ENCODE assay signal across 15 cellular contexts in the genomic region with DNA sequence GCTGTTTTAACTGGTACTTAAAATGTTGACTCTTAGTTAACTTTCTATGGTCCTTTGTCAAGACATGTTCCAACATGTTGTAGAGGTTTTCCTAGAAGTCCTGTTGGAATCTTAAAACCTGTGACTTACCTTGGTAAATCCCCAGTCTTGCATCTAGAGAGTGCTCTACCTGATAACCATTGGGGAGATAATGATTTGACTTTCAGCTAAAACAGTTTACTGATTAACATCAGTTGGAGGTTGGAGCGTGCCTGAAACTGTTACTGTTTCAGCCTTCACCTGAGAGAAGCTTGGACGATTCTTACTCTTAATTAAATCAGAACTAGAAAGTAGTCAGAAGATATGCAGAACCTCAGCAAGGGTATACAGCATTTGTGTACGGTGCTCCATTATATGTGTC. TPM values are rescaled to one million over a fixed set of nuclear protein-coding genes. Genes with fewer than 3 reads are reported as not detected.
DNase-seq lines count a peak whose midpoint lies in the region; ATAC-seq, FAIRE-seq and TF ChIP-seq lines count a peak whose summit lies in the region.
"Had no signal": no experiment of that assay in that cellular context is flagged by ENCODE, and none has a peak within 500 bp of the region (broad histone marks: within the 10 kb centered on the region; RNA-seq: fewer than 3 reads in every experiment).

No MANE protein-coding gene starts in this region.

- H4K20me1 ChIP-seq in OCI-LY1 (ENCODE audit: insufficient read depth, low read length) = no peaks in the 10 kb centered on the region
- peaks cover 5% of the 10 kb centered on the region for H4K20me1 ChIP-seq in keratinocyte (ENCODE audit: control insufficient read depth, extremely low read depth, insufficient read depth, low read length)

- peak; percentile 41 for ATAC-seq in GM19467 (IDR thresholded peaks at IDR 0.05; ENCODE audit: unreplicated experiment)
- ATAC-seq: body of pancreas, HCT116 had no signal

- H3K4me2 ChIP-seq in OCI-LY1 (ENCODE audit: low read length) (no peak overlapping the region), keratinocyte (ENCODE audit: control insufficient read depth, extremely low read depth, insufficient read depth, low read depth, low read length) (peak overlapping the region; percentile 11)

- H3K4me1 ChIP-seq in OCI-LY1 (ENCODE audit: insufficient read depth, low read length, severe bottlenecking) = peaks cover 69% of the 10 kb centered on the region
- peaks cover 28% of the 10 kb centered on the region for H3K4me1 ChIP-seq in keratinocyte (ENCODE audit: control insufficient read depth, extremely low read depth, insufficient read depth, low read length)

- peaks cover 13% of the 10 kb centered on the region for H3F3A ChIP-seq in OCI-LY1 (ENCODE audit: insufficient read depth, low read length)

- no peaks in the 10 kb centered on the region for H3K27me3 ChIP-seq in OCI-LY1 (ENCODE audit: insufficient read depth, low read length)
- no peaks in the 10 kb centered on the region for H3K27me3 ChIP-seq in keratinocyte (ENCODE audit: control insufficient read depth, extremely low read depth, insufficient read depth, low read length)
- H3K27me3 ChIP-seq: body of pancreas, transverse colon had no signal

- dilution Hi-C loops in keratinocyte (cut with MboI; ENCODE audit: extremely low pct_ligation_motif_present, low sequenced_read_pairs) = no loop called here

- TF ChIP-seq CTCF in OCI-LY1 (IDR thresholded peaks at IDR 0.05; ENCODE audit: low read length) (no peak), keratinocyte (optimal IDR thresholded peaks at IDR 0.05 in 1 of 3, IDR thresholded peaks at IDR 0.05 in 1 of 3, conservative IDR thresholded peaks at IDR 0.05 in 1 of 3; ENCODE audit: extremely low read depth in 1 of 3, insufficient read depth in 2 of 3, low read length in 3 of 3) (peak in 1 of 3 experiments; percentile 13)

- H3K9me2 ChIP-seq in OCI-LY1 (ENCODE audit: low read depth, low read length) = no peaks in the 10 kb centered on the region

- no peak overlapping the region for H3K9ac ChIP-seq in OCI-LY1 (ENCODE audit: low read length)
- H3K9ac ChIP-seq in keratinocyte (ENCODE audit: control insufficient read depth, extremely low read depth, insufficient read depth, low read length) = no peak overlapping the region

- DNase-seq in DMS79 treated with DMSO at 0.1 percent for 48 hours (lab: John Stamatoyannopoulos, UW) = peak; percentile 81
- DNase-seq in keratinocyte (ENCODE audit: low read depth, low spot score) = no peak
- DNase-seq in cerebellar nuclear complex (lab: John Stamatoyannopoulos, UW) = no peak
- no peak for DNase-seq in NCI-H2171 (lab: John Stamatoyannopoulos, UW)
- DNase-seq in NCI-H748 (lab: John Stamatoyannopoulos, UW; ENCODE audit: unreplicated experiment) = no peak
- DNase-seq in NCI-H1436 treated with DMSO at 0.1 percent for 48 hours (lab: John Stamatoyannopoulos, UW) = no peak
- DNase-seq: activated CD4-positive, alpha-beta T cell treated with anti-CD3 and anti-CD28 coated beads for 4 hours; body of pancreas; left ventricle myocardium inferior; NCI-H2081; SHP77 treated with DMSO at 0.1 percent for 48 hours; transverse colon had no signal

- peaks cover 8% of the 10 kb centered on the region; the same call in 1 of the 2 replicates for H3K9me3 ChIP-seq in OCI-LY1 (ENCODE audit: low read length)
- peaks cover 5% of the 10 kb centered on the region for H3K9me3 ChIP-seq in keratinocyte (ENCODE audit: control insufficient read depth, low read depth, low read length)
- H3K9me3 ChIP-seq: body of pancreas, transverse colon had no signal

- H3K36me3 ChIP-seq in OCI-LY1 (ENCODE audit: insufficient read depth, low read length) (peaks cover 77% of the 10 kb centered on the region), keratinocyte (ENCODE audit: control insufficient read depth in 2 of 2, extremely low read depth in 1 of 2, insufficient read depth in 2 of 2, low read length in 2 of 2) (peaks cover 15 to 28% of the 10 kb centered on the region in 2 experiments)

- H3K27ac ChIP-seq in OCI-LY1 (ENCODE audit: low read depth, low read length, poor library complexity, severe bottlenecking) = peak overlapping the region; percentile 97
- peak overlapping the region; percentile 39 for H3K27ac ChIP-seq in keratinocyte (ENCODE audit: control insufficient read depth, insufficient read depth, low read length)
- H3K27ac ChIP-seq: body of pancreas, left ventricle myocardium inferior, transverse colon had no signal

- H3K4me3 ChIP-seq in OCI-LY1 (ENCODE audit: low read depth, low read length, poor library complexity, severe bottlenecking) = no peak overlapping the region
- no peak overlapping the region for H3K4me3 ChIP-seq in keratinocyte (ENCODE audit: control insufficient read depth in 2 of 3, extremely low read depth in 1 of 3, insufficient read depth in 2 of 3, low read depth in 1 of 3, low read length in 3 of 3)
- H3K4me3 ChIP-seq: body of pancreas, left ventricle myocardium inferior, transverse colon had no signal

- FAIRE-seq in keratinocyte (lab: Jason Lieb, UNC) = no peak

- H2AFZ ChIP-seq in OCI-LY1 (ENCODE audit: low read length) (no peak overlapping the region), keratinocyte (ENCODE audit: control insufficient read depth, low read length) (no peak overlapping the region)

- no peaks in the 10 kb centered on the region for H3K9me1 ChIP-seq in keratinocyte (ENCODE audit: control insufficient read depth, extremely low read depth, insufficient read depth, low read length)

- H3K79me2 ChIP-seq in OCI-LY1 (ENCODE audit: insufficient read depth, low read length) = peaks cover 38% of the 10 kb centered on the region
- peaks cover 36% of the 10 kb centered on the region for H3K79me2 ChIP-seq in keratinocyte (ENCODE audit: control insufficient read depth, insufficient read depth, low read length)

RNA-seq across cellular contexts. Expression of a gene that starts 8.8 kb away (rescaled TPM):
- 6.8 to 17.8 TPM (median 8.6 TPM) in 3 replicates for polyA plus RNA-seq in keratinocyte
- 36.9 TPM for polyA plus RNA-seq in keratinocyte (2011; ENCODE audit: low read depth)
- 1.9 and 3.5 TPM in 2 replicates for polyA plus RNA-seq in keratinocyte (2011; cell fraction: cytosol; rRNA removed)
- polyA plus RNA-seq in keratinocyte (2011; cell fraction: nucleus; rRNA removed) = 26.4 and 30.8 TPM in 2 replicates
- 4.5 and 12.7 TPM in 2 replicates for polyA plus RNA-seq in keratinocyte (2012; ENCODE audit: low replicate concordance)
- polyA minus RNA-seq in keratinocyte = 20.8 to 68.3 TPM (median 32.4 TPM) in 3 replicates
- 4.8 TPM for polyA minus RNA-seq in keratinocyte (2011; cell fraction: cytosol; rRNA and poly(A)+ RNA removed)
- polyA minus RNA-seq in keratinocyte (2011; cell fraction: nucleus; rRNA and poly(A)+ RNA removed) = 43.8 and 78.3 TPM in 2 replicates

RNA-seq across cellular contexts. Expression of a gene that starts 30.4 kb away (rescaled TPM):
- polyA plus RNA-seq in keratinocyte = 5.4 to 11.2 TPM (median 6.3 TPM) in 3 replicates
- polyA plus RNA-seq in keratinocyte (2011; ENCODE audit: low read depth) = 7.3 TPM
- polyA plus RNA-seq in keratinocyte (2011; cell fraction: cytosol; rRNA removed) = 4.2 and 5.1 TPM in 2 replicates
- polyA plus RNA-seq in keratinocyte (2011; cell fraction: nucleus; rRNA removed) = 15.4 and 17.4 TPM in 2 replicates
- polyA plus RNA-seq in keratinocyte (2012; ENCODE audit: low replicate concordance) = 4.6 and 8.5 TPM in 2 replicates
- 15.1 to 30.8 TPM (median 26.3 TPM) in 3 replicates for polyA minus RNA-seq in keratinocyte
- polyA minus RNA-seq in keratinocyte (2011; cell fraction: cytosol; rRNA and poly(A)+ RNA removed) = 23.6 TPM
- polyA minus RNA-seq in keratinocyte (2011; cell fraction: nucleus; rRNA and poly(A)+ RNA removed) = 21.5 and 25.7 TPM in 2 replicates
